ENCODE assay signal across 14 cellular contexts in genomic region chr10:14573666-14574261, GRCh38.
A peak's percentile ranks its signal among the peaks of the same experiment; 100 is the strongest.
DNase-seq lines count a peak whose midpoint lies in the region; ATAC-seq and TF ChIP-seq lines count a peak whose summit lies in the region.
"Had no signal": no experiment of that assay in that cellular context is flagged by ENCODE, and none has a peak within 500 bp of the region (broad histone marks: within the 10 kb centered on the region; RNA-seq: fewer than 3 reads in every experiment).

No MANE protein-coding gene starts in this region.

- peak overlapping the region; percentile 82 for H3K27ac Mint-ChIP-seq in activated CD4-positive, alpha-beta T cell treated with anti-CD3 and anti-CD28 coated beads, Interleukin-2, amount 10 ng/mL, durations not matched to agents 7 days and 5 days

- peak overlapping the region; percentile 68 for H3K4me2 ChIP-seq in PC-9

- H3K4me3 Mint-ChIP-seq in activated CD4-positive, alpha-beta T cell treated with anti-CD3 and anti-CD28 coated beads, Interleukin-2, amount 10 ng/mL, durations not matched to agents 7 days and 5 days: no peak overlapping the region

- H3K27me3 ChIP-seq in PC-9 (ENCODE audit: insufficient read depth, low read depth): no peaks in the 10 kb centered on the region

- TF ChIP-seq CTCF in PC-9 (conservative IDR thresholded peaks at IDR 0.05) (no peak), choroid plexus epithelial cell (conservative IDR thresholded peaks at IDR 0.05; ENCODE audit: low read depth, low read length) (no peak)

- peaks cover 70% of the 10 kb centered on the region for H3F3A ChIP-seq in PC-9 (ENCODE audit: insufficient read depth, low read depth)

- H3K9me2 ChIP-seq in PC-9 (ENCODE audit: insufficient read depth): no peaks in the 10 kb centered on the region

- H2AFZ ChIP-seq in PC-9: no peak overlapping the region

- H3K79me2 ChIP-seq in PC-9 (ENCODE audit: low read depth): peaks cover 94% of the 10 kb centered on the region

- CTCF ChIA-PET in activated CD4-positive, alpha-beta T cell treated with anti-CD3 and anti-CD28 coated beads, Interleukin-2, amount 10 ng/mL, durations not matched to agents 7 days and 5 days (lab: Charles Lee): interaction anchor here (0.6 to 2.0 kb wide), 2 partner anchors 10 to 102 kb away, joined by 3 to 7 read pairs; no protein-coding TSS in a partner anchor
- CTCF ChIA-PET in PC-9 (lab: Charles Lee): interaction anchor here (0.6 kb wide), 2 partner anchors 245 to 577 kb away, joined by 3 to 5 read pairs; no protein-coding TSS in a partner anchor

- peak overlapping the region; percentile 61 for H3K27ac ChIP-seq in PC-9
- H3K27ac ChIP-seq: psoas muscle had no signal

- H3K4me3 ChIP-seq in PC-9 (no peak overlapping the region), choroid plexus epithelial cell (ENCODE audit: low read depth, low read length) (no peak overlapping the region)
- H3K4me3 ChIP-seq: psoas muscle had no signal

- no peaks in the 10 kb centered on the region for H3K9me3 ChIP-seq in PC-9 (ENCODE audit: insufficient read depth, low read depth)
- H3K9me3 ChIP-seq: psoas muscle had no signal

- POLR2A ChIA-PET in activated CD4-positive, alpha-beta T cell treated with anti-CD3 and anti-CD28 coated beads, Interleukin-2, amount 10 ng/mL, durations not matched to agents 7 days and 5 days (lab: Charles Lee): no interaction called here
- POLR2A ChIA-PET in PC-9 (lab: Charles Lee; ENCODE audit: unreplicated experiment): no interaction called here

- peaks cover 89% of the 10 kb centered on the region for H3K4me1 Mint-ChIP-seq in activated CD4-positive, alpha-beta T cell treated with anti-CD3 and anti-CD28 coated beads, Interleukin-2, amount 10 ng/mL, durations not matched to agents 7 days and 5 days

- intact Hi-C loops in PC-9 (cut with micrococcal nuclease; ENCODE audit: unreplicated experiment): no loop called here

- peaks cover 5% of the 10 kb centered on the region for H3K9me3 Mint-ChIP-seq in activated CD4-positive, alpha-beta T cell treated with anti-CD3 and anti-CD28 coated beads, Interleukin-2, amount 10 ng/mL, durations not matched to agents 7 days and 5 days

- H3K4me1 ChIP-seq in PC-9 (replicated peaks; ENCODE audit: insufficient read depth): peaks cover 77% of the 10 kb centered on the region
- H3K4me1 ChIP-seq: psoas muscle had no signal

- peaks cover 82% of the 10 kb centered on the region for H3K36me3 Mint-ChIP-seq in activated CD4-positive, alpha-beta T cell treated with anti-CD3 and anti-CD28 coated beads, Interleukin-2, amount 10 ng/mL, durations not matched to agents 7 days and 5 days (ENCODE audit: low read depth)

- peaks cover 40% of the 10 kb centered on the region for H4K20me1 ChIP-seq in PC-9 (ENCODE audit: insufficient read depth)

- no peak for ATAC-seq in GM18519 (IDR thresholded peaks at IDR 0.05; ENCODE audit: low FRiP score, unreplicated experiment)
- no peak for ATAC-seq in GM21360 (IDR thresholded peaks at IDR 0.05; ENCODE audit: unreplicated experiment)
- no peak for ATAC-seq in HG02938 (IDR thresholded peaks at IDR 0.05; ENCODE audit: unreplicated experiment)
- ATAC-seq: left colon, psoas muscle had no signal

- H3K36me3 ChIP-seq in PC-9 (ENCODE audit: low read depth): peaks cover 42% of the 10 kb centered on the region

- no peak for DNase-seq in activated CD4-positive, alpha-beta T cell treated with anti-CD3 and anti-CD28 coated beads, Interleukin-2, amount 10 ng/mL, durations not matched to agents 7 days and 5 days
- no peak for DNase-seq in activated CD4-positive, alpha-beta T cell treated with anti-CD3 and anti-CD28 coated beads, Interleukin-2, amount 50 U/mL, for 1 hour
- peak in 1 of 2 experiments; percentile 83 for DNase-seq in PC-9
- peak; percentile 62 for DNase-seq in choroid plexus epithelial cell (ENCODE audit: low read depth)
- DNase-seq in pulmonary artery endothelial cell (ENCODE audit: low read depth, low spot score): peak; percentile 71
- DNase-seq: AML-193; effector CD8-positive, alpha-beta T cell; left colon; NCI-H1092; psoas muscle; Right ventricle myocardium superior had no signal

- no TSS peak for BruUV-seq in PC-9 (replicated peaks; lab: Mats Ljungman, UMichigan)

- H3K27me3 Mint-ChIP-seq in activated CD4-positive, alpha-beta T cell treated with anti-CD3 and anti-CD28 coated beads, Interleukin-2, amount 10 ng/mL, durations not matched to agents 7 days and 5 days: no peaks in the 10 kb centered on the region

Comparison
In these comparisons a context has a peak if more than half of its experiments do, and no peak if none do; other contexts are left out.
1. DNase-seq: peak in choroid plexus epithelial cell (single experiment) and pulmonary artery endothelial cell (single experiment); none in activated CD4-positive, alpha-beta T cell treated with anti-CD3 and anti-CD28 coated beads, Interleukin-2, amount 10 ng/mL, durations not matched to agents 7 days and 5 days (single experiment) and activated CD4-positive, alpha-beta T cell treated with anti-CD3 and anti-CD28 coated beads, Interleukin-2, amount 50 U/mL, for 1 hour (single experiment).